ENCODE assay signal across 10 cellular contexts in the genomic region with DNA sequence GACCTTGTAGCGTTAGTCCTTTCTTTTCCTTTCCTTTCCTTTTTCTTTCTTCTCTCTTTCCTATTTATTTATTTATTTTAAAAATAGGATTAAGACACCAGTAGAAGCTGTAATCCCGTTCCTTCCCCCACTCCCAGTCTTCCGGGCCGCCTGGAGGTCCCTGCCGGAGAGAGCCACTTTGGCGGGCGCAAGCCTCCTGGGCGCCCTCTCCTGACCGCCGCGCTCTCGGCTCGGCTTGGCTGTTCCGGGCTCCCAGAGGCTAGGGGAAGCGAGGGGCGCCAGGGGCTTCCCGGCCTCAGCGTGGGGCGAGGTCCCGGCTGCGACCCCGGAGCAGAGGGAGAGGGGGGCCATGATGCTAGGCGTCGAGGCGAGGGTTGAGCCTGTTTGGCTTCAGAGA. TPM values are rescaled to one million over a fixed set of nuclear protein-coding genes. Genes with fewer than 3 reads are reported as not detected.
DNase-seq lines count a peak whose midpoint lies in the region; TF ChIP-seq lines count a peak whose summit lies in the region.
"Had no signal": no experiment of that assay in that cellular context is flagged by ENCODE, and none has a peak within 500 bp of the region (broad histone marks: within the 10 kb centered on the region; RNA-seq: fewer than 3 reads in every experiment).

No MANE protein-coding gene starts in this region.

- H3K4me3 ChIP-seq in cardiac fibroblast (replicated peaks in 1 of 2; ENCODE audit: low read depth in 2 of 2, low read length in 2 of 2) (peak overlapping the region; percentile 12 to 23), iPS DF 6.9 (ENCODE audit: low read length) (peak overlapping the region; percentile 29; the same call in 1 of the 2 replicates), prostate gland (peak overlapping the region; percentile 31)

- H3K4me1 ChIP-seq in iPS DF 6.9 (ENCODE audit: control insufficient read depth, insufficient read depth, low read length), result peaks cover 7% of the 10 kb centered on the region
- no peaks in the 10 kb centered on the region for H3K4me1 ChIP-seq in prostate gland (replicated peaks)

- intact Hi-C loops in prostate gland (cut with DNase I), result loop anchor here (2.0 to 10.0 kb wide), 3 partner anchors 249 to 1589 kb away; no protein-coding TSS in a partner anchor

- no peaks in the 10 kb centered on the region for H3K36me3 ChIP-seq in iPS DF 6.9 (ENCODE audit: control insufficient read depth, insufficient read depth, low read length)
- no peaks in the 10 kb centered on the region for H3K36me3 ChIP-seq in prostate gland

- DNase-seq in DMS53 (lab: John Stamatoyannopoulos, UW) (peak; percentile 74), cardiac fibroblast (ENCODE audit: low read depth in 2 of 2) (peak in 1 of 2 donors; percentile 16), iPS DF 6.9 (ENCODE audit: low read depth, low spot score) (no peak), prostate gland (ENCODE audit: low spot score) (no peak), NCI-H345 (lab: John Stamatoyannopoulos, UW) (no peak), amniotic stem cell (lab: John Stamatoyannopoulos, UW) (no peak), glomerular visceral epithelial cell (ENCODE audit: extremely low spot score) (no peak), NCI-H345 treated with DMSO at 0.1 percent for 48 hours (lab: John Stamatoyannopoulos, UW; ENCODE audit: unreplicated experiment) (no peak)
- DNase-seq: NCI-H2081, T-helper 17 cell had no signal

- H3K27me3 ChIP-seq in iPS DF 6.9 (ENCODE audit: control insufficient read depth, insufficient read depth, low read length), result peaks cover 45% of the 10 kb centered on the region
- H3K27me3 ChIP-seq in prostate gland (replicated peaks; ENCODE audit: insufficient read depth), result peaks cover 4% of the 10 kb centered on the region

- H3K9me3 ChIP-seq in iPS DF 6.9 (ENCODE audit: control insufficient read depth, insufficient read depth, low read length) (no peaks in the 10 kb centered on the region), prostate gland (no peaks in the 10 kb centered on the region)

- no peak for TF ChIP-seq CTCF in cardiac fibroblast (IDR thresholded peaks at IDR 0.05; ENCODE audit: low read depth, low read length)
- no peak for TF ChIP-seq CTCF in prostate gland (IDR thresholded peaks at IDR 0.05)

- no CpG with 5 or more reads among the region's 25 CpGs for WGBS in iPS DF 6.9 (ENCODE audit: insufficient coverage, insufficient read length)
- 17% methylated on average over 25 of the region's 25 CpGs for WGBS in prostate gland

- H3K27ac ChIP-seq in iPS DF 6.9 (ENCODE audit: low read length), result no peak overlapping the region
- H3K27ac ChIP-seq in prostate gland, result peak overlapping the region; percentile 85 to 87

- TF ChIP-seq POLR2A in prostate gland (IDR thresholded peaks at IDR 0.05), result no peak

RNA-seq across cellular contexts. Expression of a gene that starts 10.9 kb away (rescaled TPM):
- 10 to 100 TPM; 15.4 to 23.7 TPM for total RNA-seq in prostate gland
